12 cellular contexts compared by ENCODE assay signal in the genomic region with DNA sequence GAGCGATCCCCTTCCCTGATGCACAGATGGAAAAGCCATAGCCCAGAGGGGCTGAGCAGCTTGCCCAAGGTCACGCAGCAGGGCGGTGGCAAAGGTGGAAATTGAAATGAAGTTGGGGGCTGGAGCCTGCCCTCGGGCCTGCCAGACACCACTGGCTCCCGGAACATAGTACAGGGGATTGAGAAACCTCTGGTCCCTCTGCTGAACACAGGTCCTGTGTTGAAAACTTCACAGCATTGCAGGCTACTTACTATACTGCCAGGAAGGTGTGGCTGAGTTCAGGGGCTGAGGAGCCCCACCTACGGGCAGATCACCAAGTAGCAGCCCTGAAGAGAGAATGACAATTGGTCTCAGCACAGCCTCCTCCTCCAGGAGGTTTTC.
A peak's percentile ranks its signal among the peaks of the same experiment; 100 is the strongest.
DNase-seq lines count a peak whose midpoint lies in the region; ATAC-seq and TF ChIP-seq lines count a peak whose summit lies in the region.
"Had no signal": no experiment of that assay in that cellular context is flagged by ENCODE, and none has a peak within 500 bp of the region (broad histone marks: within the 10 kb centered on the region; RNA-seq: fewer than 3 reads in every experiment).

No MANE protein-coding gene starts in this region.

- H3K9ac ChIP-seq in mammary epithelial cell (ENCODE audit: insufficient read depth, low read length), result no peak overlapping the region

- TF ChIP-seq CTCF in LNCaP clone FGC (IDR thresholded peaks at IDR 0.05; ENCODE audit: control insufficient read depth, extremely low read depth, insufficient read depth) (peak; percentile 59), mammary epithelial cell (conservative IDR thresholded peaks at IDR 0.05 in 1 of 2, IDR thresholded peaks at IDR 0.05 in 1 of 2; ENCODE audit: extremely low read depth in 1 of 2, insufficient read depth in 1 of 2, low read depth in 1 of 2, low read length in 2 of 2) (peak; percentile 27 to 56), mucosa of descending colon (IDR thresholded peaks at IDR 0.05) (no peak)

- no peaks in the 10 kb centered on the region for H3K79me2 ChIP-seq in mammary epithelial cell (ENCODE audit: insufficient read depth, low read length)

- no TSS peak for BruUV-seq in mammary epithelial cell (replicated peaks; lab: Mats Ljungman, UMichigan)

- no peak overlapping the region for H2AFZ ChIP-seq in mammary epithelial cell (ENCODE audit: low read depth, low read length)

- H3K27me3 ChIP-seq in mammary epithelial cell (ENCODE audit: insufficient read depth, low read length), result no peaks in the 10 kb centered on the region
- H3K27me3 ChIP-seq: dorsolateral prefrontal cortex had no signal

- CTCF ChIA-PET in mammary epithelial cell (lab: Charles Lee; ENCODE audit: low non-redundant PET), result no interaction called here

- peaks cover 18% of the 10 kb centered on the region for H3K4me1 ChIP-seq in mammary epithelial cell (ENCODE audit: insufficient read depth, low read length)
- peaks cover 16% of the 10 kb centered on the region for H3K4me1 ChIP-seq in mucosa of descending colon (ENCODE audit: low read depth)

- intact Hi-C loops in mammary epithelial cell (cut with micrococcal nuclease) (no loop called here), mucosa of descending colon (cut with DNase I, micrococcal nuclease) (no loop called here)

- DNase-seq in DMS 273 (lab: John Stamatoyannopoulos, UW; ENCODE audit: unreplicated experiment) (peak; percentile 80), LNCaP clone FGC (ENCODE audit: low read depth) (peak; percentile 51), mammary epithelial cell (peak; percentile 6), mucosa of descending colon (peak in 2 of 3 donors; percentile 60 to 73), glomerular visceral epithelial cell (ENCODE audit: extremely low spot score) (no peak), nucleus accumbens (lab: John Stamatoyannopoulos, UW) (no peak)
- DNase-seq: activated CD4-positive, alpha-beta T cell treated with anti-CD3 and anti-CD28 coated beads, Interleukin-2, amount 10 ng/mL, durations not matched to agents 7 days and 5 days; naive thymus-derived CD8-positive, alpha-beta T cell; NCI-H2081 treated with DMSO at 0.1 percent for 48 hours had no signal

- H3K4me3 ChIP-seq in LNCaP clone FGC (ENCODE audit: low read depth, low read length) (no peak overlapping the region), mammary epithelial cell (replicated peaks in 1 of 3; ENCODE audit: insufficient read depth in 1 of 3, low read depth in 2 of 3, low read length in 3 of 3) (no peak overlapping the region), mucosa of descending colon (no peak overlapping the region)
- H3K4me3 ChIP-seq: dorsolateral prefrontal cortex had no signal

- in situ Hi-C loops in mammary epithelial cell (cut with MboI; ENCODE audit: low sequenced_read_pairs in 2 of 2), result no loop called here

- H3K36me3 ChIP-seq in mammary epithelial cell (ENCODE audit: insufficient read depth, low read length), result no peaks in the 10 kb centered on the region
- H3K36me3 ChIP-seq in mucosa of descending colon (ENCODE audit: low read depth), result no peaks in the 10 kb centered on the region

- no peaks in the 10 kb centered on the region for H4K20me1 ChIP-seq in mammary epithelial cell (ENCODE audit: insufficient read depth, low read length)

- no peak overlapping the region for H3K27ac ChIP-seq in mammary epithelial cell (ENCODE audit: insufficient read depth, low read depth, low read length)

- 4% methylated on average over 5 of the region's 6 CpGs for WGBS in mammary epithelial cell (ENCODE audit: low coverage, missing lambda C conversion rate)

- dilution Hi-C loops in mammary epithelial cell (cut with HindIII; ENCODE audit: low sequenced_read_pairs), result loop anchor here (5.0 kb wide), 1 partner anchor 67 kb away; no protein-coding TSS in a partner anchor

- H3K9me3 ChIP-seq in mammary epithelial cell (replicated peaks; ENCODE audit: insufficient read depth, low read length), result peaks cover 4% of the 10 kb centered on the region
- H3K9me3 ChIP-seq in mucosa of descending colon, result no peaks in the 10 kb centered on the region

- no peak overlapping the region for H3K4me2 ChIP-seq in mammary epithelial cell (ENCODE audit: insufficient read depth, low read depth, low read length)

- ATAC-seq in mucosa of descending colon, result peak; percentile 68
- no peak for ATAC-seq in HG02610 (IDR thresholded peaks at IDR 0.05; ENCODE audit: unreplicated experiment)
- no peak for ATAC-seq in HG03442 (IDR thresholded peaks at IDR 0.05; ENCODE audit: unreplicated experiment)
- ATAC-seq: naive thymus-derived CD8-positive, alpha-beta T cell had no signal

Comparison
In these comparisons a context has a peak if more than half of its experiments do, and no peak if none do; other contexts are left out.
1. DNase-seq: peak in DMS 273 (single experiment), LNCaP clone FGC (single experiment), mammary epithelial cell (single experiment) and mucosa of descending colon (2 of 3); none in glomerular visceral epithelial cell (single experiment) and nucleus accumbens (0 of 56).